Comparison of ENCODE assay signal across 9 cellular contexts in the genomic region with DNA sequence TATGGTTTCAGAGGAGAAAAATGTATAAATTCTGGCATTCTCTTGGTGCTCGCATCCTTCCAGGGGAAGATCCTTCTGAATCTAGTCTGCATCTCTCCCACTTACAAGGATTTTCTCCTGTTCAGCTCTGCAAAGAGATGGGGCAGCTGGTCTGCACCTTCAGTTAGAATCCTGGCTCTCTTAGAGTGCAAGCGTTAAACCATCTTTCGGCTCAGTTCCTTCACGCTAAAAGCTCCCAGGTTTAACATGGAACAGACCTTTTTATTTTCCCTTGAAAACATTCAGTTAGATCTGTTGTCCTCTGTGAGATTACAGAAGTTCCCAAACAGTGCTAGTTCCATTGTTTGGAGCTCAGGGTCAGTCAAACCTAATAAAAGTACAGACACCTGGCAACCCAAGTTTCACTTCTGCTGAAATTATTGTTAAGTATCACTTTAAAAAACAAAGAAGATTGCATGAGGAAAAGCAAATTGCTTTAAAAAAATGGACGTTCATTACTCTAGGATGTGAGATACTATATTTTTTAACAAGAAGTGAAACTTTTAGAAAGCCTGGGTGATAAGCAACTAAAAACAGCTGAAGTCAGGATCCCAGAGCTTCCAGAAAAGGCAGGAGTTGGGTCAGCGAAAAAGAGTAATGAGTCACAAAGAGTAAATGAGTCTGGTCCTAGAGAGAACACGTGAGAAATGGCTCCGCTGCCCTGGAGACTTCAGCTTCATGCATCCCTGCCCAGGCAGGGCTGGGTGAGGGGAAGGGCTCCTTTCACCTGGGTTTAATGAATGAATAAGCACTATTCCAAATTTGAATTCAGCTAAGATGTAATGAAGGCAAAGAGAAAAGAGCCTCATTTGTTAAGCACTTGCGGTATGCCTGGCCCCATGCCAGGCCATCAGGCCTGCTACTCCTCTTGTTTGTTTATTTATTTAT.
DNase-seq lines count a peak whose midpoint lies in the region; ATAC-seq lines count a peak whose summit lies in the region.
"Had no signal": no experiment of that assay in that cellular context is flagged by ENCODE, and none has a peak within 500 bp of the region (broad histone marks: within the 10 kb centered on the region; RNA-seq: fewer than 3 reads in every experiment).

No MANE protein-coding gene starts in this region.

- H3K9me3 Mint-ChIP-seq in activated T-helper 2 cell treated with anti-CD3 and anti-CD28 coated beads, Interferon-gamma antibody, Interleukin-2, Interleukin-4, amounts not matched to agents 10 μg/mL and 5 μg/mL and 100 μg/mL, durations not matched to agents 14 hours and 24 hours and 36 hours: no peaks in the 10 kb centered on the region

- H3K9ac ChIP-seq in BLaER1 treated with 17β-estradiol and CSF1 and Interleukin-3, amounts not matched to agents 10 nM and 100 nM: peak overlapping the region in 5 of 11 experiments; percentile 5 to 78 (median 66); a peak in 7 of 22 replicates

- DNase-seq in kidney tubule cell (ENCODE audit: low spot score) (peak; percentile 94), mesenteric fat pad (ENCODE audit: low spot score) (no peak), T-helper 9 cell (no peak)
- DNase-seq in activated T-helper 2 cell treated with anti-CD3 and anti-CD28 coated beads, Interferon-gamma antibody, Interleukin-2, Interleukin-4, amounts not matched to agents 10 μg/mL and 5 μg/mL and 100 μg/mL, durations not matched to agents 14 hours and 24 hours and 36 hours (ENCODE audit: low spot score): no peak

- peaks cover 0 to 14% (median 0%) of the 10 kb centered on the region in 11 experiments; a peak in 5 of 22 replicates for H3K27me3 ChIP-seq in BLaER1 treated with 17β-estradiol and CSF1 and Interleukin-3, amounts not matched to agents 10 nM and 100 nM

- peaks cover 27% of the 10 kb centered on the region for H3K27me3 Mint-ChIP-seq in activated T-helper 2 cell treated with anti-CD3 and anti-CD28 coated beads, Interferon-gamma antibody, Interleukin-2, Interleukin-4, amounts not matched to agents 10 μg/mL and 5 μg/mL and 100 μg/mL, durations not matched to agents 14 hours and 24 hours and 36 hours (ENCODE audit: low read depth)

- H3K4me1 Mint-ChIP-seq in activated T-helper 2 cell treated with anti-CD3 and anti-CD28 coated beads, Interferon-gamma antibody, Interleukin-2, Interleukin-4, amounts not matched to agents 10 μg/mL and 5 μg/mL and 100 μg/mL, durations not matched to agents 14 hours and 24 hours and 36 hours (ENCODE audit: low read depth): peaks cover 9% of the 10 kb centered on the region

- no peak overlapping the region for H3K4me3 Mint-ChIP-seq in activated T-helper 2 cell treated with anti-CD3 and anti-CD28 coated beads, Interferon-gamma antibody, Interleukin-2, Interleukin-4, amounts not matched to agents 10 μg/mL and 5 μg/mL and 100 μg/mL, durations not matched to agents 14 hours and 24 hours and 36 hours (ENCODE audit: low read depth)

- ATAC-seq in GM19397 (IDR thresholded peaks at IDR 0.05; ENCODE audit: unreplicated experiment) (peak; percentile 59), HG03439 (IDR thresholded peaks at IDR 0.05; ENCODE audit: unreplicated experiment) (peak; percentile 73)

- intact Hi-C loops in activated T-helper 2 cell treated with anti-CD3 and anti-CD28 coated beads, Interferon-gamma antibody, Interleukin-2, Interleukin-4, amounts not matched to agents 10 μg/mL and 5 μg/mL and 100 μg/mL, durations not matched to agents 14 hours and 24 hours and 36 hours (cut with micrococcal nuclease): no loop called here

- peak overlapping the region in 3 of 10 experiments; percentile 26 to 53 (median 39); a peak in 6 of 20 replicates for H3K4me3 ChIP-seq in BLaER1 treated with 17β-estradiol and CSF1 and Interleukin-3, amounts not matched to agents 10 nM and 100 nM

- no peaks in the 10 kb centered on the region; a peak in 1 of 22 replicates for H4K20me1 ChIP-seq in BLaER1 treated with 17β-estradiol and CSF1 and Interleukin-3, amounts not matched to agents 10 nM and 100 nM

- peak overlapping the region in 8 of 11 experiments; percentile 1 to 85 (median 61); a peak in 13 of 22 replicates for H3K27ac ChIP-seq in BLaER1 treated with 17β-estradiol and CSF1 and Interleukin-3, amounts not matched to agents 10 nM and 100 nM
- H3K27ac ChIP-seq in angular gyrus (ENCODE audit: low read depth, low read length): peak overlapping the region; percentile 62
- H3K27ac ChIP-seq: HL-60 had no signal

- H3K4me1 ChIP-seq in BLaER1 treated with 17β-estradiol and CSF1 and Interleukin-3, amounts not matched to agents 10 nM and 100 nM: peaks cover 45 to 99% (median 59%) of the 10 kb centered on the region in 10 experiments

- H3K36me3 Mint-ChIP-seq in activated T-helper 2 cell treated with anti-CD3 and anti-CD28 coated beads, Interferon-gamma antibody, Interleukin-2, Interleukin-4, amounts not matched to agents 10 μg/mL and 5 μg/mL and 100 μg/mL, durations not matched to agents 14 hours and 24 hours and 36 hours (ENCODE audit: low read depth): no peaks in the 10 kb centered on the region

- H3K4me2 ChIP-seq in BLaER1 treated with 17β-estradiol and CSF1 and Interleukin-3, amounts not matched to agents 10 nM and 100 nM: peak overlapping the region; percentile 75 to 98 (median 88)

- H3K36me3 ChIP-seq in BLaER1 treated with 17β-estradiol and CSF1 and Interleukin-3, amounts not matched to agents 10 nM and 100 nM: no peaks in the 10 kb centered on the region

- no peak overlapping the region for H3K27ac Mint-ChIP-seq in activated T-helper 2 cell treated with anti-CD3 and anti-CD28 coated beads, Interferon-gamma antibody, Interleukin-2, Interleukin-4, amounts not matched to agents 10 μg/mL and 5 μg/mL and 100 μg/mL, durations not matched to agents 14 hours and 24 hours and 36 hours

- H3K9me3 ChIP-seq in BLaER1 treated with 17β-estradiol and CSF1 and Interleukin-3, amounts not matched to agents 10 nM and 100 nM (replicated peaks in 1 of 11): no peaks in the 10 kb centered on the region
